ENCODE assay signal across 2 cellular contexts in genomic region chr4:24515698-24516097, GRCh38.
TF ChIP-seq lines count a peak whose summit lies in the region.

No MANE protein-coding gene starts in this region.

TF ChIP-seq in HCT116, 20 proteins besides CTCF, POLR2A, EP300 and RAD21:
- no peak for TF ChIP-seq EZH2 (IDR thresholded peaks at IDR 0.05)
- TF ChIP-seq ELF1 (IDR thresholded peaks at IDR 0.05; ENCODE audit: borderline replicate concordance, low read depth): no peak
- no peak for TF ChIP-seq ATF3 (IDR thresholded peaks at IDR 0.05)
TF ChIP-seq in HCT116: peak in this region for 0.

TF ChIP-seq in H1, 55 proteins besides CTCF, POLR2A, EP300 and RAD21:
- no peak for TF ChIP-seq HDAC6 (IDR thresholded peaks at IDR 0.05; ENCODE audit: low read depth, low read length)
- peak; percentile 59; the same call in 1 of the 2 replicates for TF ChIP-seq POLR2AphosphoS5 (IDR thresholded peaks at IDR 0.05; ENCODE audit: low read depth, low read length)
